In genomic region chr11:61776561-61777075, GRCh38 we compare ENCODE assay signal across 1 cellular context.
TF ChIP-seq lines count a peak whose summit lies in the region.

No MANE protein-coding gene starts in this region.

TF ChIP-seq in SK-N-SH, 30 proteins besides CTCF, POLR2A, EP300 and RAD21 (continued from another document):
- TF ChIP-seq USF2 (IDR thresholded peaks at IDR 0.05; ENCODE audit: borderline replicate concordance, low read depth, low read length) = no peak
- TF ChIP-seq ZBTB33 (IDR thresholded peaks at IDR 0.05; ENCODE audit: borderline replicate concordance, low read depth) = no peak
- no peak for TF ChIP-seq RXRA (IDR thresholded peaks at IDR 0.05; ENCODE audit: borderline replicate concordance, low read depth)
